9 cellular contexts compared by ENCODE assay signal in the genomic region with DNA sequence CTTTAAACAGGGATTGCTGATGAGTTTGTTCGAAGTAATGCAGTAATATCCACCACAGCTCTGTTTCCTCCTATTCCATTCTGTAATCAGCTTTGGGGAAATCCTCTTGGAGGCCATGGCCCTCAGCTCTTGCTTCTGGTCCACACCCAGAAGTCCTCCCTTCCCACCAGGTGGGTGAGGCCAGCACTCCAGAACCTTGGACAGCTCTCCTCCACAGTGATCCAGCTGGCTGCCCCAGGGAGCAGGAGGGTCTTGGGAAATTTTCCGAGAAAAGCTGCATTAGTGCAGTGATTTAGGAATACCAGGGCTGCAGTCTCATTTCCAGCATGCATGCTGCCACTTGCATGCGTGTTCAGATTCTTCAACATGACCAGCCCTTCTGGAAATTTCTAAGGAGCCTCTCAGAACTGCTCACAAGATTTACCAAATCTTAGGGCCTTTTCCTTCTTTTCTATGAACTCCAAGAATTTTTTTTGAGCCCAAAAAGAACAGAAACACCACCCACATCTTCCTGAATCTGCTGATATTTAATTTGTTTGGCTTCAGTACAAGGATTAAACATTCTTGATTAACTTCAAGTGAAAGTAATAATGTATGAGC. TPM values are rescaled to one million over a fixed set of nuclear protein-coding genes. Genes with fewer than 3 reads are reported as not detected.
DNase-seq lines count a peak whose midpoint lies in the region; ATAC-seq, FAIRE-seq and TF ChIP-seq lines count a peak whose summit lies in the region.
"Had no signal": no experiment of that assay in that cellular context is flagged by ENCODE, and none has a peak within 500 bp of the region (broad histone marks: within the 10 kb centered on the region; RNA-seq: fewer than 3 reads in every experiment).

No MANE protein-coding gene starts in this region.

- no peaks in the 10 kb centered on the region for H4K20me1 ChIP-seq in PC-3 (ENCODE audit: low read length)

- ATAC-seq in PC-3: no peak

- H2AFZ ChIP-seq in PC-3 (ENCODE audit: low read length): no peak overlapping the region

- 0 out of 2 replicates have a peak, but pooled peaks cover 6% of the 10 kb centered on the region for H3K27me3 ChIP-seq in PC-3 (ENCODE audit: low read length)

- BruUV-seq in PC-3 (replicated peaks; lab: Mats Ljungman, UMichigan): no TSS peak

- POLR2A ChIA-PET in PC-3 (lab: Charles Lee; ENCODE audit: unreplicated experiment): interaction anchor here (0.5 kb wide), 1 partner anchor 187 kb away, joined by 5 read pairs; no protein-coding TSS in a partner anchor

- TF ChIP-seq CTCF in PC-3 (conservative IDR thresholded peaks at IDR 0.05; ENCODE audit: low read depth, low read length) (no peak), fibroblast of mammary gland (conservative IDR thresholded peaks at IDR 0.05; ENCODE audit: control insufficient read depth, insufficient read depth, low read depth, low read length) (no peak), kidney (IDR thresholded peaks at IDR 0.05; ENCODE audit: borderline replicate concordance, extremely low read depth, insufficient read depth) (no peak)

- H3K79me2 ChIP-seq in PC-3 (ENCODE audit: low read length): no peaks in the 10 kb centered on the region

- H3K27ac ChIP-seq in PC-3 (ENCODE audit: low read length) (no peak overlapping the region), kidney (ENCODE audit: low read depth in 2 of 2, low read length in 2 of 2) (no peak overlapping the region)

- no peaks in the 10 kb centered on the region for H3K9me2 ChIP-seq in PC-3 (replicated peaks; ENCODE audit: low read length)

- no peak for FAIRE-seq in kidney (lab: Jason Lieb, UNC)

- no peak overlapping the region for H3K4me2 ChIP-seq in PC-3 (ENCODE audit: low read length)

- intact Hi-C loops in PC-3 (cut with micrococcal nuclease): no loop called here
- intact Hi-C loops in kidney (cut with DNase I): no loop called here

- H3K9me3 ChIP-seq in PC-3 (ENCODE audit: low read length) (no peaks in the 10 kb centered on the region), kidney (ENCODE audit: control insufficient read depth in 1 of 2, low read length in 2 of 2) (no peaks in the 10 kb centered on the region)

- no peaks in the 10 kb centered on the region; the same call in 1 of the 2 replicates for H3K4me1 ChIP-seq in PC-3 (ENCODE audit: insufficient read depth, low read length)
- peaks cover 7 to 15% of the 10 kb centered on the region in 2 donors for H3K4me1 ChIP-seq in kidney (ENCODE audit: control insufficient read depth in 1 of 2, insufficient read depth in 1 of 2, low read depth in 1 of 2, low read length in 2 of 2)

- no peaks in the 10 kb centered on the region for H3F3A ChIP-seq in PC-3 (ENCODE audit: low read length, unreplicated experiment)

- no peak overlapping the region for H3K4me3 ChIP-seq in PC-3 (ENCODE audit: low read length)
- H3K4me3 ChIP-seq in fibroblast of mammary gland (ENCODE audit: control insufficient read depth, low read depth, low read length): no peak overlapping the region
- H3K4me3 ChIP-seq in kidney (ENCODE audit: low read length in 2 of 2): no peak overlapping the region

- H3K36me3 ChIP-seq in PC-3 (ENCODE audit: low read depth, low read length) (no peaks in the 10 kb centered on the region), kidney (ENCODE audit: control insufficient read depth in 1 of 2, insufficient read depth in 2 of 2, low read length in 2 of 2) (no peaks in the 10 kb centered on the region)

- DNase-seq in NCI-H82 (lab: John Stamatoyannopoulos, UW) (peak; percentile 10), NCI-H82 treated with DMSO at 0.1 percent for 48 hours (lab: John Stamatoyannopoulos, UW; ENCODE audit: unreplicated experiment) (no peak), PC-3 (peak; percentile 52), fibroblast of mammary gland (ENCODE audit: low read depth) (peak; percentile 33), renal cortical epithelial cell (ENCODE audit: low read depth) (peak; percentile 32), NCI-H2227 treated with DMSO at 0.1 percent for 48 hours (lab: John Stamatoyannopoulos, UW) (no peak), NCI-H128 (lab: John Stamatoyannopoulos, UW; ENCODE audit: unreplicated experiment) (no peak), kidney (no peak)
- DNase-seq: activated B cell treated with CpG ODN at 0.5 μM for 24 hours had no signal

- CTCF ChIA-PET in PC-3 (lab: Charles Lee): no interaction called here

- H3K9ac ChIP-seq in PC-3 (ENCODE audit: low read length) (no peak overlapping the region), kidney (ENCODE audit: low read length in 2 of 2) (no peak overlapping the region)

RNA-seq across cellular contexts. Expression of a gene that starts 4.2 kb away (rescaled TPM):
- total RNA-seq in PC-3 (2014; rRNA removed): 0.06 TPM in 1 of 2 replicates, not detected in the other
- total RNA-seq in renal cortical epithelial cell: under 0.01 TPM in 1 of 2 replicates, not detected in the other
- total RNA-seq in kidney: 0.72 TPM
- 0.28 TPM for polyA plus RNA-seq in kidney (ENCODE audit: insufficient read depth, low read depth, low replicate concordance)

Comparison
In these comparisons a context has a peak if more than half of its experiments do, and no peak if none do; other contexts are left out.
1. DNase-seq: peak in NCI-H82 (single experiment), PC-3 (single experiment), fibroblast of mammary gland (single experiment) and renal cortical epithelial cell (single experiment); none in NCI-H82 treated with DMSO at 0.1 percent for 48 hours (single experiment), NCI-H2227 treated with DMSO at 0.1 percent for 48 hours (single experiment), NCI-H128 (single experiment) and kidney (single experiment).